In genomic region chr2:37586663-37587409, GRCh38 we compare ENCODE assay signal across 9 cellular contexts.
DNase-seq lines count a peak whose midpoint lies in the region; ATAC-seq and TF ChIP-seq lines count a peak whose summit lies in the region.
"Had no signal": no experiment of that assay in that cellular context is flagged by ENCODE, and none has a peak within 500 bp of the region (broad histone marks: within the 10 kb centered on the region; RNA-seq: fewer than 3 reads in every experiment).

No MANE protein-coding gene starts in this region.

- H3K27me3 ChIP-seq in RWPE2 (ENCODE audit: insufficient read depth, poor library complexity, severe bottlenecking), result no peaks in the 10 kb centered on the region
- no peaks in the 10 kb centered on the region for H3K27me3 ChIP-seq in sigmoid colon
- H3K27me3 ChIP-seq in SJCRH30, result no peaks in the 10 kb centered on the region

- CTCF ChIA-PET in RWPE1 (lab: Yijun Ruan, JAX), result interaction anchor here (0.5 to 1.0 kb wide), 2 partner anchors 84 to 298 kb away, joined by 3 to 4 read pairs; no protein-coding TSS in a partner anchor

- TF ChIP-seq EP300 in sigmoid colon (IDR thresholded peaks at IDR 0.05), result peak in 1 of 4 donors; percentile 6

- peaks cover 79% of the 10 kb centered on the region for H3K4me1 ChIP-seq in RWPE2 (ENCODE audit: insufficient read depth, poor library complexity, severe bottlenecking)
- H3K4me1 ChIP-seq in sigmoid colon, result peaks cover 0 to 66% (median 59%) of the 10 kb centered on the region in 4 donors
- H3K4me1 ChIP-seq in SJCRH30, result peaks cover 69% of the 10 kb centered on the region

- TF ChIP-seq CTCF in GM12865 (IDR thresholded peaks at IDR 0.05; ENCODE audit: insufficient read depth, low read depth, low read length, missing control alignments), result no peak
- no peak for TF ChIP-seq CTCF in RWPE2 (IDR thresholded peaks at IDR 0.05; ENCODE audit: poor library complexity, severe bottlenecking)
- TF ChIP-seq CTCF in sigmoid colon (IDR thresholded peaks at IDR 0.05), result no peak
- TF ChIP-seq CTCF in RWPE1 (conservative IDR thresholded peaks at IDR 0.05; ENCODE audit: low read depth), result no peak

- intact Hi-C loops in sigmoid colon (cut with DNase I), result no loop called here

- DNase-seq in GM12865 (ENCODE audit: low read depth) (peak; percentile 33), RWPE2 (ENCODE audit: low spot score) (no peak), dermis blood vessel endothelial cell (peak; percentile 30), sigmoid colon (no peak), pons (ENCODE audit: low spot score) (no peak), RWPE1 (ENCODE audit: low spot score) (no peak), SJCRH30 (no peak), SIG-M5 (lab: John Stamatoyannopoulos, UW) (no peak)
- DNase-seq: NCI-H1105 treated with DMSO at 0.1 percent for 48 hours had no signal

- H3K9me3 ChIP-seq in RWPE2 (ENCODE audit: severe bottlenecking) (no peaks in the 10 kb centered on the region), sigmoid colon (no peaks in the 10 kb centered on the region), SJCRH30 (replicated peaks) (0 out of 2 replicates have a peak, but pooled peaks cover 3% of the 10 kb centered on the region)

- no peak overlapping the region; the same call in 1 of the 2 replicates for H3K4me3 ChIP-seq in GM12865 (ENCODE audit: low read depth, low read length)
- no peak overlapping the region for H3K4me3 ChIP-seq in RWPE2 (ENCODE audit: severe bottlenecking)
- no peak overlapping the region for H3K4me3 ChIP-seq in sigmoid colon
- no peak overlapping the region for H3K4me3 ChIP-seq in SJCRH30

- H3K36me3 ChIP-seq in RWPE2 (ENCODE audit: low read depth) (no peaks in the 10 kb centered on the region), sigmoid colon (no peaks in the 10 kb centered on the region), SJCRH30 (no peaks in the 10 kb centered on the region)

- WGBS in sigmoid colon, 2 donors, result 49 to 70% methylated on average over 3 of the region's 3 CpGs

- TF ChIP-seq POLR2A in sigmoid colon (IDR thresholded peaks at IDR 0.05), result no peak

- POLR2A ChIA-PET in RWPE1 (lab: Yijun Ruan, JAX; ENCODE audit: low non-redundant PET), result no interaction called here

- peak; percentile 41 for ATAC-seq in RWPE2 (ENCODE audit: low read depth)

- H3K27ac ChIP-seq in RWPE2 (ENCODE audit: poor library complexity, severe bottlenecking) (peak overlapping the region; percentile 95), sigmoid colon (peak overlapping the region; percentile 30 to 65 (median 46)), RWPE1 (no peak overlapping the region), SJCRH30 (no peak overlapping the region)

Comparison
In these comparisons a context has a peak if more than half of its experiments do, and no peak if none do; other contexts are left out.
1. DNase-seq: peak in GM12865 (single experiment) and dermis blood vessel endothelial cell (single experiment); none in RWPE2 (single experiment), sigmoid colon (single experiment), pons (single experiment), RWPE1 (single experiment), SJCRH30 (0 of 2) and SIG-M5 (single experiment).
2. H3K27ac ChIP-seq: peak in RWPE2 (single experiment) and sigmoid colon (4 of 4); none in RWPE1 (single experiment) and SJCRH30 (single experiment).